ENCODE assay signal across 29 cellular contexts in genomic region chr4:57206172-57206571, GRCh38.
"Had no signal": no experiment of that assay in that cellular context is flagged by ENCODE, and none has a peak within 500 bp of the region (broad histone marks: within the 10 kb centered on the region; RNA-seq: fewer than 3 reads in every experiment).

No MANE protein-coding gene starts in this region.

- H3K36me3 Mint-ChIP-seq: activated naive CD4-positive, alpha-beta T cell treated with anti-CD3 and anti-CD28 coated beads, Interleukin-2, amount 10 ng/mL, durations not matched to agents 7 days and 5 days; activated naive CD4-positive, alpha-beta T cell treated with anti-CD3 and anti-CD28 coated beads, Interleukin-2, amount 50 U/mL, for 72 hours; activated naive CD8-positive, alpha-beta T cell treated with anti-CD3 and anti-CD28 coated beads, Interleukin-2, amount 10 ng/mL, durations not matched to agents 7 days and 5 days had no signal

- H3K27me3 Mint-ChIP-seq: dendritic cell treated with granulocyte-macrophage colony-stimulating factor and Interleukin-4, amounts not matched to agents 40 ng/mL and 50 ng/mL, for 4 days had no signal

- H3K4me3 Mint-ChIP-seq: activated CD4-positive, alpha-beta memory T cell treated with anti-CD3 and anti-CD28 coated beads, Interleukin-2, amount 10 ng/mL, durations not matched to agents 7 days and 5 days; activated CD4-positive, alpha-beta T cell treated with anti-CD3 and anti-CD28 coated beads, Interleukin-2, amount 10 ng/mL, durations not matched to agents 7 days and 5 days; activated naive CD4-positive, alpha-beta T cell treated with anti-CD3 and anti-CD28 coated beads, Interleukin-2, amount 10 ng/mL, durations not matched to agents 7 days and 5 days; activated naive CD8-positive, alpha-beta T cell treated with anti-CD3 and anti-CD28 coated beads, Interleukin-2, amount 10 ng/mL, durations not matched to agents 7 days and 5 days; activated T-cell treated with anti-CD3 and anti-CD28 coated beads, Interleukin-2, amount 50 U/mL, for 24 hours; activated T-cell treated with anti-CD3 and anti-CD28 coated beads, Interleukin-2, amount 50 U/mL, for 72 hours; central memory CD8-positive, alpha-beta T cell; dendritic cell treated with granulocyte-macrophage colony-stimulating factor and Interleukin-4, amounts not matched to agents 40 ng/mL and 50 ng/mL, for 4 days; endodermal cell had no signal

- ATAC-seq: activated naive CD4-positive, alpha-beta T cell treated with anti-CD3 and anti-CD28 coated beads, Interleukin-2, amount 50 U/mL, for 72 hours; activated T-cell treated with anti-CD3 and anti-CD28 coated beads, Interleukin-2, amount 50 U/mL, for 72 hours; foreskin keratinocyte; gastrocnemius medialis had no signal

- H3K36me3 ChIP-seq: brain microvascular endothelial cell, esophagus muscularis mucosa, gastrocnemius medialis had no signal

- H3K4me1 ChIP-seq: esophagus muscularis mucosa, foreskin keratinocyte, gastrocnemius medialis had no signal

- DNase-seq: activated CD4-positive, alpha-beta memory T cell treated with anti-CD3 and anti-CD28 coated beads, Interleukin-2, amount 10 ng/mL, durations not matched to agents 7 days and 5 days; activated CD4-positive, alpha-beta T cell treated with anti-CD3 and anti-CD28 coated beads for 1 hour; activated CD4-positive, alpha-beta T cell treated with anti-CD3 and anti-CD28 coated beads for 4 hours; activated CD4-positive, alpha-beta T cell treated with anti-CD3 and anti-CD28 coated beads, Interleukin-2, amount 10 ng/mL, durations not matched to agents 7 days and 5 days; activated CD4-positive, alpha-beta T cell treated with anti-CD3 and anti-CD28 coated beads, Interleukin-2, amount 50 U/mL, for 4 hours; activated CD8-positive, alpha-beta memory T cell treated with anti-CD3 and anti-CD28 coated beads, Interleukin-2, amount 50 U/mL, for 48 hours; activated gamma-delta T cell; activated naive CD4-positive, alpha-beta T cell; activated naive CD4-positive, alpha-beta T cell treated with anti-CD3 and anti-CD28 coated beads, Interleukin-2, amount 10 ng/mL, durations not matched to agents 7 days and 5 days; activated naive CD8-positive, alpha-beta T cell treated with anti-CD3 and anti-CD28 coated beads, Interleukin-2, amount 10 ng/mL, durations not matched to agents 7 days and 5 days; activated T-cell treated with anti-CD3 and anti-CD28 coated beads for 4 hours; activated T-cell treated with anti-CD3 and anti-CD28 coated beads, Interleukin-2, amount 50 U/mL, for 24 hours; activated T-cell treated with anti-CD3 and anti-CD28 coated beads, Interleukin-2, amount 50 U/mL, for 72 hours; amniotic stem cell; anterior cingulate cortex; brain microvascular endothelial cell; dorsolateral prefrontal cortex; effector memory CD4-positive, alpha-beta T cell; endodermal cell; erythroblast; foreskin keratinocyte; gastrocnemius medialis; glutamatergic neuron; T-helper 2 cell had no signal

- H3K9me3 ChIP-seq: esophagus muscularis mucosa, gastrocnemius medialis had no signal

- H3K27ac Mint-ChIP-seq: activated CD4-positive, alpha-beta memory T cell treated with anti-CD3 and anti-CD28 coated beads, Interleukin-2, amount 10 ng/mL, durations not matched to agents 7 days and 5 days; activated CD4-positive, alpha-beta T cell treated with anti-CD3 and anti-CD28 coated beads, Interleukin-2, amount 10 ng/mL, durations not matched to agents 7 days and 5 days; activated naive CD4-positive, alpha-beta T cell treated with anti-CD3 and anti-CD28 coated beads, Interleukin-2, amount 10 ng/mL, durations not matched to agents 7 days and 5 days; activated naive CD4-positive, alpha-beta T cell treated with anti-CD3 and anti-CD28 coated beads, Interleukin-2, amount 50 U/mL, for 72 hours; activated naive CD8-positive, alpha-beta T cell treated with anti-CD3 and anti-CD28 coated beads, Interleukin-2, amount 10 ng/mL, durations not matched to agents 7 days and 5 days; activated T-cell treated with anti-CD3 and anti-CD28 coated beads, Interleukin-2, amount 50 U/mL, for 24 hours; activated T-cell treated with anti-CD3 and anti-CD28 coated beads, Interleukin-2, amount 50 U/mL, for 72 hours; dendritic cell treated with granulocyte-macrophage colony-stimulating factor and Interleukin-4, amounts not matched to agents 40 ng/mL and 50 ng/mL, for 4 days; endodermal cell had no signal

- H3K4me1 Mint-ChIP-seq: activated CD4-positive, alpha-beta memory T cell treated with anti-CD3 and anti-CD28 coated beads, Interleukin-2, amount 10 ng/mL, durations not matched to agents 7 days and 5 days; activated CD4-positive, alpha-beta T cell treated with anti-CD3 and anti-CD28 coated beads, Interleukin-2, amount 10 ng/mL, durations not matched to agents 7 days and 5 days; activated naive CD4-positive, alpha-beta T cell treated with anti-CD3 and anti-CD28 coated beads, Interleukin-2, amount 10 ng/mL, durations not matched to agents 7 days and 5 days; activated naive CD8-positive, alpha-beta T cell treated with anti-CD3 and anti-CD28 coated beads, Interleukin-2, amount 10 ng/mL, durations not matched to agents 7 days and 5 days; central memory CD8-positive, alpha-beta T cell; endodermal cell had no signal

- H3K9me3 Mint-ChIP-seq: activated CD4-positive, alpha-beta memory T cell treated with anti-CD3 and anti-CD28 coated beads, Interleukin-2, amount 10 ng/mL, durations not matched to agents 7 days and 5 days; activated CD4-positive, alpha-beta T cell treated with anti-CD3 and anti-CD28 coated beads, Interleukin-2, amount 10 ng/mL, durations not matched to agents 7 days and 5 days; activated naive CD4-positive, alpha-beta T cell treated with anti-CD3 and anti-CD28 coated beads, Interleukin-2, amount 10 ng/mL, durations not matched to agents 7 days and 5 days; activated naive CD4-positive, alpha-beta T cell treated with anti-CD3 and anti-CD28 coated beads, Interleukin-2, amount 50 U/mL, for 72 hours; activated naive CD8-positive, alpha-beta T cell treated with anti-CD3 and anti-CD28 coated beads, Interleukin-2, amount 10 ng/mL, durations not matched to agents 7 days and 5 days; activated T-cell treated with anti-CD3 and anti-CD28 coated beads, Interleukin-2, amount 50 U/mL, for 24 hours; activated T-cell treated with anti-CD3 and anti-CD28 coated beads, Interleukin-2, amount 50 U/mL, for 72 hours; central memory CD8-positive, alpha-beta T cell; dendritic cell treated with granulocyte-macrophage colony-stimulating factor and Interleukin-4, amounts not matched to agents 40 ng/mL and 50 ng/mL, for 4 days had no signal

- H3K27me3 ChIP-seq: brain microvascular endothelial cell, dorsolateral prefrontal cortex, esophagus muscularis mucosa, gastrocnemius medialis had no signal

- H3K4me3 ChIP-seq: coronary artery, dorsolateral prefrontal cortex, esophagus muscularis mucosa, gastrocnemius medialis had no signal

- H3K27ac ChIP-seq: brain microvascular endothelial cell, coronary artery, dorsolateral prefrontal cortex, esophagus muscularis mucosa, foreskin keratinocyte, gastrocnemius medialis had no signal
